In genomic region chr15:58551764-58552504, GRCh38 we compare ENCODE assay signal across 1 cellular context.
TF ChIP-seq lines count a peak whose summit lies in the region.

No MANE protein-coding gene starts in this region.

TF ChIP-seq in HepG2, 621 proteins besides CTCF, POLR2A, EP300 and RAD21 (continued from another document and continues in another):
- TF ChIP-seq, protein P1, sequence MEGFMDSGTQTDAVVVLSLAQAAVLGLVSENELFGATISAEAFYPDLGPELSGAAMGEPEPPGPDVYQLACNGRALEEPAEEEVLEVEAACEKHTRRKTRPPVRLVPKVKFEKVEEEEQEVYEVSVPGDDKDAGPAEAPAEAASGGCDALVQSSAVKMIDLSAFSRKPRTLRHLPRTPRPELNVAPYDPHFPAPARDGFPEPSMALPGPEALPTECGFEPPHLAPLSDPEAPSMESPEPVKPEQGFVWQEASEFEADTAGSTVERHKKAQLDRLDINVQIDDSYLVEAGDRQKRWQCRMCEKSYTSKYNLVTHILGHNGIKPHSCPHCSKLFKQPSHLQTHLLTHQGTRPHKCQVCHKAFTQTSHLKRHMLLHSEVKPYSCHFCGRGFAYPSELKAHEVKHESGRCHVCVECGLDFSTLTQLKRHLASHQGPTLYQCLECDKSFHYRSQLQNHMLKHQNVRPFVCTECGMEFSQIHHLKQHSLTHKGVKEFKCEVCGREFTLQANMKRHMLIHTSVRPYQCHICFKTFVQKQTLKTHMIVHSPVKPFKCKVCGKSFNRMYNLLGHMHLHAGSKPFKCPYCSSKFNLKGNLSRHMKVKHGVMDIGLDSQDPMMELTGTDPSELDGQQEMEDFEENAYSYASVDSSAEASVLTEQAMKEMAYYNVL (CRISPR knock-in tag; IDR thresholded peaks at IDR 0.05; ENCODE audit: borderline replicate concordance) = peak; percentile 62; the same call in 1 of the 2 replicates
- TF ChIP-seq DPF2 (CRISPR knock-in tag; IDR thresholded peaks at IDR 0.05; ENCODE audit: borderline replicate concordance, low read depth) (no peak), ZNF546 (CRISPR knock-in tag; conservative IDR thresholded peaks at IDR 0.05) (no peak), NR2C2 (CRISPR knock-in tag; IDR thresholded peaks at IDR 0.05; ENCODE audit: borderline replicate concordance) (peak; percentile 28; the same call in 1 of the 2 replicates), SMAD3 (CRISPR knock-in tag; IDR thresholded peaks at IDR 0.05) (0 out of 2 replicates have a peak, but pooled peaks have one; percentile 45), LCORL (IDR thresholded peaks at IDR 0.05) (no peak; the same call in 1 of the 2 replicates), LCORL (CRISPR knock-in tag; IDR thresholded peaks at IDR 0.05) (peak; percentile 61; the same call in 1 of the 2 replicates), ZNF713 (CRISPR knock-in tag; IDR thresholded peaks at IDR 0.05) (no peak), EZH2 (conservative IDR thresholded peaks at IDR 0.05; ENCODE audit: low read depth, low read length) (no peak), MXD4 (CRISPR knock-in tag; IDR thresholded peaks at IDR 0.05) (no peak), KLF16 (CRISPR knock-in tag; IDR thresholded peaks at IDR 0.05) (no peak), ZNF598 (CRISPR knock-in tag; IDR thresholded peaks at IDR 0.05; ENCODE audit: borderline replicate concordance) (no peak), U2AF1 (optimal IDR thresholded peaks at IDR 0.05; ENCODE audit: low read depth, low read length) (no peak), ZNF75D (CRISPR knock-in tag; IDR thresholded peaks at IDR 0.05; ENCODE audit: borderline replicate concordance) (no peak), ZNF577 (CRISPR knock-in tag; IDR thresholded peaks at IDR 0.05; ENCODE audit: borderline replicate concordance, low read depth) (no peak), E2F2 (CRISPR knock-in tag; IDR thresholded peaks at IDR 0.05; ENCODE audit: borderline replicate concordance) (no peak), RCOR2 (CRISPR knock-in tag; IDR thresholded peaks at IDR 0.05) (0 out of 2 replicates have a peak, but pooled peaks have one; percentile 58), ISL2 (CRISPR knock-in tag; IDR thresholded peaks at IDR 0.05) (peak; percentile 47; the same call in 1 of the 2 replicates), HIVEP1 (CRISPR knock-in tag; IDR thresholded peaks at IDR 0.05) (peak; percentile 55; the same call in 1 of the 2 replicates), FOXP4 (CRISPR knock-in tag; IDR thresholded peaks at IDR 0.05) (peak; percentile 36; the same call in 1 of the 2 replicates), KAT8 (CRISPR knock-in tag; IDR thresholded peaks at IDR 0.05) (peak; percentile 29; the same call in 1 of the 2 replicates), ATF7-NPFF (CRISPR knock-in tag; IDR thresholded peaks at IDR 0.05; ENCODE audit: low read depth) (0 out of 2 replicates have a peak, but pooled peaks have one; percentile 40), ZNF557 (CRISPR knock-in tag; IDR thresholded peaks at IDR 0.05) (no peak), ZNF777 (CRISPR knock-in tag; IDR thresholded peaks at IDR 0.05) (no peak), TBX2 (CRISPR knock-in tag; IDR thresholded peaks at IDR 0.05; ENCODE audit: borderline replicate concordance) (peak; percentile 65; the same call in 1 of the 2 replicates), ZNF124 (CRISPR knock-in tag; IDR thresholded peaks at IDR 0.05) (no peak), RBAK (CRISPR knock-in tag; IDR thresholded peaks at IDR 0.05) (no peak), ZNF724P (CRISPR knock-in tag; IDR thresholded peaks at IDR 0.05; ENCODE audit: borderline replicate concordance) (no peak), HIC2 (CRISPR knock-in tag; IDR thresholded peaks at IDR 0.05; ENCODE audit: low read depth) (peak; percentile 51), SIN3A (IDR thresholded peaks at IDR 0.05; ENCODE audit: borderline replicate concordance, low read depth, low read length) (no peak), MBD4 (IDR thresholded peaks at IDR 0.05; ENCODE audit: borderline replicate concordance, low read length) (no peak), CBFB (CRISPR knock-in tag; IDR thresholded peaks at IDR 0.05) (no peak), ZMYM4 (CRISPR knock-in tag; IDR thresholded peaks at IDR 0.05) (no peak), ELF1 (CRISPR knock-in tag; IDR thresholded peaks at IDR 0.05) (no peak), LBX2 (CRISPR knock-in tag; IDR thresholded peaks at IDR 0.05; ENCODE audit: borderline replicate concordance) (no peak), SP140L (CRISPR knock-in tag; IDR thresholded peaks at IDR 0.05; ENCODE audit: borderline replicate concordance) (no peak), FOXK2 (IDR thresholded peaks at IDR 0.05) (peak; percentile 17; the same call in 1 of the 2 replicates), IKZF5 (CRISPR knock-in tag; IDR thresholded peaks at IDR 0.05) (peak; percentile 83; the same call in 1 of the 2 replicates), JUND (CRISPR knock-in tag; IDR thresholded peaks at IDR 0.05) (no peak), SOX13 (IDR thresholded peaks at IDR 0.05) (no peak), SOX13 (CRISPR knock-in tag; conservative IDR thresholded peaks at IDR 0.05 in 1 of 2, IDR thresholded peaks at IDR 0.05 in 1 of 2) (peak in 1 of 2 experiments; percentile 93; a peak in 2 of 4 replicates), FOSL2 (CRISPR knock-in tag; IDR thresholded peaks at IDR 0.05) (peak; percentile 91), ZNF775 (CRISPR knock-in tag; IDR thresholded peaks at IDR 0.05; ENCODE audit: borderline replicate concordance) (no peak; the same call in 1 of the 2 replicates), CENPBD1 (CRISPR knock-in tag; IDR thresholded peaks at IDR 0.05; ENCODE audit: borderline replicate concordance, low read depth) (no peak), FOXA1 (IDR thresholded peaks at IDR 0.05) (no peak), FOXA1 (CRISPR knock-in tag; IDR thresholded peaks at IDR 0.05) (peak; percentile 77), TP53 (CRISPR knock-in tag; conservative IDR thresholded peaks at IDR 0.05) (no peak), PTBP1 (IDR thresholded peaks at IDR 0.05; ENCODE audit: low read depth, low read length, poor library complexity, severe bottlenecking) (no peak), RARG (CRISPR knock-in tag; IDR thresholded peaks at IDR 0.05; ENCODE audit: low read depth) (no peak)
- TF ChIP-seq, protein P2, sequence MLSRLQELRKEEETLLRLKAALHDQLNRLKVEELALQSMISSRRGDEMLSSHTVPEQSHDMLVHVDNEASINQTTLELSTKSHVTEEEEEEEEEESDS (CRISPR knock-in tag; IDR thresholded peaks at IDR 0.05; ENCODE audit: borderline replicate concordance) = no peak
- TF ChIP-seq, protein P3, sequence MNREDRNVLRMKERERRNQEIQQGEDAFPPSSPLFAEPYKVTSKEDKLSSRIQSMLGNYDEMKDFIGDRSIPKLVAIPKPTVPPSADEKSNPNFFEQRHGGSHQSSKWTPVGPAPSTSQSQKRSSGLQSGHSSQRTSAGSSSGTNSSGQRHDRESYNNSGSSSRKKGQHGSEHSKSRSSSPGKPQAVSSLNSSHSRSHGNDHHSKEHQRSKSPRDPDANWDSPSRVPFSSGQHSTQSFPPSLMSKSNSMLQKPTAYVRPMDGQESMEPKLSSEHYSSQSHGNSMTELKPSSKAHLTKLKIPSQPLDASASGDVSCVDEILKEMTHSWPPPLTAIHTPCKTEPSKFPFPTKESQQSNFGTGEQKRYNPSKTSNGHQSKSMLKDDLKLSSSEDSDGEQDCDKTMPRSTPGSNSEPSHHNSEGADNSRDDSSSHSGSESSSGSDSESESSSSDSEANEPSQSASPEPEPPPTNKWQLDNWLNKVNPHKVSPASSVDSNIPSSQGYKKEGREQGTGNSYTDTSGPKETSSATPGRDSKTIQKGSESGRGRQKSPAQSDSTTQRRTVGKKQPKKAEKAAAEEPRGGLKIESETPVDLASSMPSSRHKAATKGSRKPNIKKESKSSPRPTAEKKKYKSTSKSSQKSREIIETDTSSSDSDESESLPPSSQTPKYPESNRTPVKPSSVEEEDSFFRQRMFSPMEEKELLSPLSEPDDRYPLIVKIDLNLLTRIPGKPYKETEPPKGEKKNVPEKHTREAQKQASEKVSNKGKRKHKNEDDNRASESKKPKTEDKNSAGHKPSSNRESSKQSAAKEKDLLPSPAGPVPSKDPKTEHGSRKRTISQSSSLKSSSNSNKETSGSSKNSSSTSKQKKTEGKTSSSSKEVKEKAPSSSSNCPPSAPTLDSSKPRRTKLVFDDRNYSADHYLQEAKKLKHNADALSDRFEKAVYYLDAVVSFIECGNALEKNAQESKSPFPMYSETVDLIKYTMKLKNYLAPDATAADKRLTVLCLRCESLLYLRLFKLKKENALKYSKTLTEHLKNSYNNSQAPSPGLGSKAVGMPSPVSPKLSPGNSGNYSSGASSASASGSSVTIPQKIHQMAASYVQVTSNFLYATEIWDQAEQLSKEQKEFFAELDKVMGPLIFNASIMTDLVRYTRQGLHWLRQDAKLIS (CRISPR knock-in tag; IDR thresholded peaks at IDR 0.05) = no peak
- TF ChIP-seq, protein P4, sequence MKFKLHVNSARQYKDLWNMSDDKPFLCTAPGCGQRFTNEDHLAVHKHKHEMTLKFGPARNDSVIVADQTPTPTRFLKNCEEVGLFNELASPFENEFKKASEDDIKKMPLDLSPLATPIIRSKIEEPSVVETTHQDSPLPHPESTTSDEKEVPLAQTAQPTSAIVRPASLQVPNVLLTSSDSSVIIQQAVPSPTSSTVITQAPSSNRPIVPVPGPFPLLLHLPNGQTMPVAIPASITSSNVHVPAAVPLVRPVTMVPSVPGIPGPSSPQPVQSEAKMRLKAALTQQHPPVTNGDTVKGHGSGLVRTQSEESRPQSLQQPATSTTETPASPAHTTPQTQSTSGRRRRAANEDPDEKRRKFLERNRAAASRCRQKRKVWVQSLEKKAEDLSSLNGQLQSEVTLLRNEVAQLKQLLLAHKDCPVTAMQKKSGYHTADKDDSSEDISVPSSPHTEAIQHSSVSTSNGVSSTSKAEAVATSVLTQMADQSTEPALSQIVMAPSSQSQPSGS (CRISPR knock-in tag; IDR thresholded peaks at IDR 0.05) = no peak
- TF ChIP-seq, protein P5, sequence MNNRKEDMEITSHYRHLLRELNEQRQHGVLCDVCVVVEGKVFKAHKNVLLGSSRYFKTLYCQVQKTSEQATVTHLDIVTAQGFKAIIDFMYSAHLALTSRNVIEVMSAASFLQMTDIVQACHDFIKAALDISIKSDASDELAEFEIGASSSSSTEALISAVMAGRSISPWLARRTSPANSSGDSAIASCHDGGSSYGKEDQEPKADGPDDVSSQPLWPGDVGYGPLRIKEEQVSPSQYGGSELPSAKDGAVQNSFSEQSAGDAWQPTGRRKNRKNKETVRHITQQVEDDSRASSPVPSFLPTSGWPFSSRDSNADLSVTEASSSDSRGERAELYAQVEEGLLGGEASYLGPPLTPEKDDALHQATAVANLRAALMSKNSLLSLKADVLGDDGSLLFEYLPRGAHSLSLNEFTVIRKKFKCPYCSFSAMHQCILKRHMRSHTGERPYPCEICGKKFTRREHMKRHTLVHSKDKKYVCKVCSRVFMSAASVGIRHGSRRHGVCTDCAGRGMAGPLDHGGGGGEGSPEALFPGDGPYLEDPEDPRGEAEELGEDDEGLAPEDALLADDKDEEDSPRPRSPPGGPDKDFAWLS (CRISPR knock-in tag; IDR thresholded peaks at IDR 0.05; ENCODE audit: borderline replicate concordance) = no peak
